1 cellular context compared by ENCODE assay signal in the genomic region with DNA sequence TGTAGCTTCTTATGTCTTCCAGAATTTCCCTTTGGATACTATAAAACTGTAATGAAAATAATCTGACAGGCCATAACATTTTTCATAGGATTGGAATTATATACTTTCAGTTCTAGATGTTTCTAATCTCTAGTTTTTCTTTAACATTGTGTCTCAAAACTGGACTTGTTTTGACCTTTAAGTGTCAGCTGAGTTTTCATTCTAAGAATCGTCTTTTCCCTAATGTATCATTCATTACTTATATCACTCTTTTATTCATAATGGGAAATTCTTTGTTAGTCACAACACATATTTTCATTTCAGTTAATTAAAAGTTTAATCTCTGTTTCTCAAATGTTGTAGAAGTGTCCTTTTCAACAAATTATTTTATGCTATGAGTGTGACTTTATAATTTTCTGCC.
TF ChIP-seq lines count a peak whose summit lies in the region.

No MANE protein-coding gene starts in this region.

TF ChIP-seq in WTC11, 78 proteins besides CTCF, POLR2A, EP300 and RAD21 (continued from another document):
- TF ChIP-seq, protein P1, sequence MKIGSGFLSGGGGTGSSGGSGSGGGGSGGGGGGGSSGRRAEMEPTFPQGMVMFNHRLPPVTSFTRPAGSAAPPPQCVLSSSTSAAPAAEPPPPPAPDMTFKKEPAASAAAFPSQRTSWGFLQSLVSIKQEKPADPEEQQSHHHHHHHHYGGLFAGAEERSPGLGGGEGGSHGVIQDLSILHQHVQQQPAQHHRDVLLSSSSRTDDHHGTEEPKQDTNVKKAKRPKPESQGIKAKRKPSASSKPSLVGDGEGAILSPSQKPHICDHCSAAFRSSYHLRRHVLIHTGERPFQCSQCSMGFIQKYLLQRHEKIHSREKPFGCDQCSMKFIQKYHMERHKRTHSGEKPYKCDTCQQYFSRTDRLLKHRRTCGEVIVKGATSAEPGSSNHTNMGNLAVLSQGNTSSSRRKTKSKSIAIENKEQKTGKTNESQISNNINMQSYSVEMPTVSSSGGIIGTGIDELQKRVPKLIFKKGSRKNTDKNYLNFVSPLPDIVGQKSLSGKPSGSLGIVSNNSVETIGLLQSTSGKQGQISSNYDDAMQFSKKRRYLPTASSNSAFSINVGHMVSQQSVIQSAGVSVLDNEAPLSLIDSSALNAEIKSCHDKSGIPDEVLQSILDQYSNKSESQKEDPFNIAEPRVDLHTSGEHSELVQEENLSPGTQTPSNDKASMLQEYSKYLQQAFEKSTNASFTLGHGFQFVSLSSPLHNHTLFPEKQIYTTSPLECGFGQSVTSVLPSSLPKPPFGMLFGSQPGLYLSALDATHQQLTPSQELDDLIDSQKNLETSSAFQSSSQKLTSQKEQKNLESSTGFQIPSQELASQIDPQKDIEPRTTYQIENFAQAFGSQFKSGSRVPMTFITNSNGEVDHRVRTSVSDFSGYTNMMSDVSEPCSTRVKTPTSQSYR (CRISPR knock-in tag; IDR thresholded peaks at IDR 0.05) = no peak
- TF ChIP-seq GRHL2 (CRISPR knock-in tag; IDR thresholded peaks at IDR 0.05; ENCODE audit: insufficient replicate concordance, severe bottlenecking) = no peak
- TF ChIP-seq CREB1 (CRISPR knock-in tag; IDR thresholded peaks at IDR 0.05) = no peak
- TF ChIP-seq, protein P2, sequence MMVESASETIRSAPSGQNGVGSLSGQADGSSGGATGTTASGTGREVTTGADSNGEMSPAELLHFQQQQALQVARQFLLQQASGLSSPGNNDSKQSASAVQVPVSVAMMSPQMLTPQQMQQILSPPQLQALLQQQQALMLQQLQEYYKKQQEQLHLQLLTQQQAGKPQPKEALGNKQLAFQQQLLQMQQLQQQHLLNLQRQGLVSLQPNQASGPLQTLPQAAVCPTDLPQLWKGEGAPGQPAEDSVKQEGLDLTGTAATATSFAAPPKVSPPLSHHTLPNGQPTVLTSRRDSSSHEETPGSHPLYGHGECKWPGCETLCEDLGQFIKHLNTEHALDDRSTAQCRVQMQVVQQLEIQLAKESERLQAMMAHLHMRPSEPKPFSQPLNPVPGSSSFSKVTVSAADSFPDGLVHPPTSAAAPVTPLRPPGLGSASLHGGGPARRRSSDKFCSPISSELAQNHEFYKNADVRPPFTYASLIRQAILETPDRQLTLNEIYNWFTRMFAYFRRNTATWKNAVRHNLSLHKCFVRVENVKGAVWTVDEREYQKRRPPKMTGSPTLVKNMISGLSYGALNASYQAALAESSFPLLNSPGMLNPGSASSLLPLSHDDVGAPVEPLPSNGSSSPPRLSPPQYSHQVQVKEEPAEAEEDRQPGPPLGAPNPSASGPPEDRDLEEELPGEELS (CRISPR knock-in tag; IDR thresholded peaks at IDR 0.05) = no peak
- no peak for TF ChIP-seq RORB (CRISPR knock-in tag; IDR thresholded peaks at IDR 0.05)
- TF ChIP-seq, protein P3, sequence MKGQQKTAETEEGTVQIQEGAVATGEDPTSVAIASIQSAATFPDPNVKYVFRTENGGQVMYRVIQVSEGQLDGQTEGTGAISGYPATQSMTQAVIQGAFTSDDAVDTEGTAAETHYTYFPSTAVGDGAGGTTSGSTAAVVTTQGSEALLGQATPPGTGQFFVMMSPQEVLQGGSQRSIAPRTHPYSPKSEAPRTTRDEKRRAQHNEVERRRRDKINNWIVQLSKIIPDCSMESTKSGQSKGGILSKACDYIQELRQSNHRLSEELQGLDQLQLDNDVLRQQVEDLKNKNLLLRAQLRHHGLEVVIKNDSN (CRISPR knock-in tag; IDR thresholded peaks at IDR 0.05) = no peak
- no peak for TF ChIP-seq MXD4 (CRISPR knock-in tag; IDR thresholded peaks at IDR 0.05; ENCODE audit: borderline replicate concordance)
- TF ChIP-seq, protein P4, sequence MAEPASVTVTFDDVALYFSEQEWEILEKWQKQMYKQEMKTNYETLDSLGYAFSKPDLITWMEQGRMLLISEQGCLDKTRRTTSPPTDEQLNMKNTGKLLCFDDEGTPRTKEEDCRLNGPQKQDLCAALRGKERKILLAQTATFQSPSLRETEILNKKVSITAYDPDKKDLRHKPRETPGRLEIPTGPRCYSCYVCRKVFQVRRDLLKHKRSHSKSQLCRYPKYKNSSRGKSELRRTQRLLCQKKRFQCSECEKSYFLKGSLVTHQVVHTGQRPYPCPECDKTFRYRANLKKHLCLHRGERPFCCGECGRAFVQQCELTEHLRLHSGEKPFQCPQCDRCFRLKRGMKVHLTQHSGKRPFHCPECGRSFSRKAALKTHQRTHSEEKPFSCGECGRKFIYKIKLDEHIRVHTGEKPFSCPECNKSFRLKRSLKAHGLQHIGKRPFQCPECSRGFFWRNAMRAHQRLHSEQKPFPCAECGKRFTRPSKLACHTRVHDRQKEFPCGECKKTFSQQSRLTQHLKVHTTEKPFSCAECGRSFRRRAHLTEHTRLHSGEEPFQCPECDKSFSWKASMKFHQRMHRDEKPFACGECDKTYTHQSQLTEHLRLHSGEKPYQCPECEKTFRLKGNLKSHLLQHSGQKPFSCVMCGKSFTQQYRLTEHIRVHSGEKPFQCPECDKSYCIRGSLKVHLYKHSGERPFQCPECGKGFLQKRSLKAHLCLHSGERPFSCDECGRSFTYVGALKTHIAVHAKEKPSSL (CRISPR knock-in tag; conservative IDR thresholded peaks at IDR 0.05) = no peak
- TF ChIP-seq GTF2I (CRISPR knock-in tag; conservative IDR thresholded peaks at IDR 0.05) = no peak
- TF ChIP-seq, protein P5, sequence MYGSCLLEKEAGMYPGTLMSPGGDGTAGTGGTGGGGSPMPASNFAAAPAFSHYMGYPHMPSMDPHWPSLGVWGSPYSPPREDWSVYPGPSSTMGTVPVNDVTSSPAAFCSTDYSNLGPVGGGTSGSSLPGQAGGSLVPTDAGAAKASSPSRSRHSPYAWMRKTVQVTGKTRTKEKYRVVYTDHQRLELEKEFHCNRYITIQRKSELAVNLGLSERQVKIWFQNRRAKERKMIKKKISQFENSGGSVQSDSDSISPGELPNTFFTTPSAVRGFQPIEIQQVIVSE (CRISPR knock-in tag; IDR thresholded peaks at IDR 0.05; ENCODE audit: borderline replicate concordance) = no peak
TF ChIP-seq in WTC11: peak in this region for 0.
